Comparison of ENCODE assay signal across 8 cellular contexts in the genomic region with DNA sequence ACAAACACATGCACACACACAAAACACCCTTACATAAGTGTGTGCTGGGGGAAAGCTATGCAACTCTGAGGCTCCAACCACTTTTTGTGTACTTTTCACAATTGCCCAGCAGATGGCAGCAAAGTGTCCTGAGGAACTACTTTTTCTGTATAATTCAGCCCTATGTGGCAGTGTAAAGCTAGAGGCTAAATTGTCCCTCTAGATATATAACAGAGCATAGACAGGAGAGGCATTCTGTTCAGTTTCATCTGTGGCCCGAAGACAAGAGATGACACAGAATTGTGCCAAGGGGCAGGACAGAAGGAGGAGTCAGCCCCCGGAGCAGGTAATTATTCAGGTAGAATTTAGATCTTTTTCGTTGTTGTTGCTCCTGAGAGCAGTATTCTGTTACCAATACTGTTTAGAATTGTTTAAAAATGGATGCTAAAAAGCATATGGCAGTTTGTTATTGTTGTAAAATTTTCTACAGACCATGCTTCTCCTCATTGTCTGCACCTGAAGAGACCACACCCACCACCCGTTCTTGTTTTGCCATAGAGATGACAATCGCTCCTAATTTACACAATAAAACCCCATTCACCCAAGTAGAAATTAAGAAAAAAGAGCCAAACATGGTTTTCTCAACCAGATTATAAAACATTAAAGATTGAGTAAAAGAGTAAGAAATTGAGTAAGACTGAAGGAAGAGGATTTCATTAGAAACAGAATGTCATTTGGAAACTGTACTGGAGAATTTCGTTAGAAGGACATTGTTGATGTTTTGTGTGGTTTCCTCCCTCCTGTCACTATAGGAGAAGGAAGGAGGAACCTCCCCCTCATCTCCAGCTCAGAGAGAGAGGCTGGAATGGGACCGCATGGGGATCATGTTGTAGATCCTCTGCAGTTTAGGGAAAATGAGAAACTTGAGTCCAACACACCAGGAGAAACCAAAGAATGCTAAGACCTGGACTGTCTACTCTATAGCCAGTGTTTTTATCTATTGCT. TPM values are rescaled to one million over a fixed set of nuclear protein-coding genes. Genes with fewer than 3 reads are reported as not detected.
A peak's percentile ranks its signal among the peaks of the same experiment; 100 is the strongest.
DNase-seq lines count a peak whose midpoint lies in the region; ATAC-seq and TF ChIP-seq lines count a peak whose summit lies in the region.

No MANE protein-coding gene starts in this region.

- H3K9me3 ChIP-seq in RWPE2 (ENCODE audit: severe bottlenecking) = no peaks in the 10 kb centered on the region
- H3K9me3 ChIP-seq in gastroesophageal sphincter = peaks cover 0 to 10% (median 0%) of the 10 kb centered on the region in 3 donors
- H3K9me3 ChIP-seq in osteoblast (ENCODE audit: low read depth, low read length) = no peaks in the 10 kb centered on the region
- H3K9me3 ChIP-seq in upper lobe of left lung = peaks cover 0 to 12% (median 3%) of the 10 kb centered on the region in 4 donors

- H3K36me3 ChIP-seq in RWPE2 (ENCODE audit: low read depth) (no peaks in the 10 kb centered on the region), gastroesophageal sphincter (no peaks in the 10 kb centered on the region), osteoblast (ENCODE audit: insufficient read depth, low read length) (no peaks in the 10 kb centered on the region), upper lobe of left lung (no peaks in the 10 kb centered on the region)

- no peaks in the 10 kb centered on the region for H3K4me1 ChIP-seq in RWPE2 (ENCODE audit: insufficient read depth, poor library complexity, severe bottlenecking)
- H3K4me1 ChIP-seq in gastroesophageal sphincter = no peaks in the 10 kb centered on the region
- no peaks in the 10 kb centered on the region for H3K4me1 ChIP-seq in osteoblast (ENCODE audit: insufficient read depth, low read length)
- peaks cover 0 to 10% (median 2%) of the 10 kb centered on the region in 4 donors for H3K4me1 ChIP-seq in upper lobe of left lung

- peak; percentile 78 for DNase-seq in DMS53 treated with DMSO at 0.1 percent for 48 hours (lab: John Stamatoyannopoulos, UW; ENCODE audit: unreplicated experiment)
- peak; percentile 50 for DNase-seq in LHCN-M2 (ENCODE audit: low read depth)
- no peak for DNase-seq in RWPE2 (ENCODE audit: low spot score)
- peak; percentile 20 for DNase-seq in activated T-helper 9 cell treated with anti-CD3 and anti-CD28 coated beads, Interleukin-2, amount 50 U/mL, for 16 hours (ENCODE audit: low read depth)
- DNase-seq in osteoblast (ENCODE audit: insufficient read length, low spot score, missing footprints) = peak; percentile 49
- peak in 1 of 2 donors; percentile 55 for DNase-seq in upper lobe of left lung

- H3K27me3 ChIP-seq in RWPE2 (ENCODE audit: insufficient read depth, poor library complexity, severe bottlenecking) = peaks cover 13% of the 10 kb centered on the region
- peaks cover 25% of the 10 kb centered on the region for H3K27me3 ChIP-seq in gastroesophageal sphincter
- H3K27me3 ChIP-seq in osteoblast (ENCODE audit: insufficient read depth, low read length) = no peaks in the 10 kb centered on the region
- H3K27me3 ChIP-seq in upper lobe of left lung = no peaks in the 10 kb centered on the region

- no peak overlapping the region for H3K4me2 ChIP-seq in osteoblast (ENCODE audit: insufficient read depth, low read length)

- no peak overlapping the region for H3K27ac ChIP-seq in RWPE2 (ENCODE audit: poor library complexity, severe bottlenecking)
- H3K27ac ChIP-seq in gastroesophageal sphincter = peak overlapping the region in 1 of 4 donors; percentile 44
- no peak overlapping the region for H3K27ac ChIP-seq in osteoblast (ENCODE audit: low read depth, low read length)
- peak overlapping the region; percentile 29 to 60 (median 48) for H3K27ac ChIP-seq in upper lobe of left lung

- H4K20me1 ChIP-seq in osteoblast (ENCODE audit: insufficient read depth, low read length) = no peaks in the 10 kb centered on the region

- no peaks in the 10 kb centered on the region for H3K79me2 ChIP-seq in osteoblast (ENCODE audit: insufficient read depth, low read length)

- WGBS in gastroesophageal sphincter (ENCODE audit: low coverage in 1 of 2), 2 donors = 51 to 53% methylated on average over 6 to 7 of the region's 7 CpGs
- 45 to 57% methylated on average over 7 of the region's 7 CpGs for WGBS in upper lobe of left lung, 2 donors

- H3K4me3 ChIP-seq in RWPE2 (ENCODE audit: severe bottlenecking) (no peak overlapping the region), gastroesophageal sphincter (no peak overlapping the region), osteoblast (ENCODE audit: insufficient read depth, low read length) (no peak overlapping the region), upper lobe of left lung (no peak overlapping the region)

- TF ChIP-seq POLR2A in gastroesophageal sphincter (IDR thresholded peaks at IDR 0.05) (no peak), upper lobe of left lung (IDR thresholded peaks at IDR 0.05) (peak in 1 of 4 donors; percentile 33)

- no peak for TF ChIP-seq EP300 in gastroesophageal sphincter (IDR thresholded peaks at IDR 0.05)
- peak in 1 of 4 donors; percentile 17 for TF ChIP-seq EP300 in upper lobe of left lung (IDR thresholded peaks at IDR 0.05)

- peak; percentile 83 for TF ChIP-seq CTCF in RWPE2 (IDR thresholded peaks at IDR 0.05; ENCODE audit: poor library complexity, severe bottlenecking)
- TF ChIP-seq CTCF in gastroesophageal sphincter (IDR thresholded peaks at IDR 0.05) = peak in 3 of 4 experiments; percentile 19 to 70 (median 35)
- peak; percentile 73 for TF ChIP-seq CTCF in osteoblast (IDR thresholded peaks at IDR 0.05; ENCODE audit: extremely low read depth, low read depth, low read length)
- peak; percentile 62 to 83 (median 74) for TF ChIP-seq CTCF in upper lobe of left lung (IDR thresholded peaks at IDR 0.05)

- no peak overlapping the region for H2AFZ ChIP-seq in osteoblast (ENCODE audit: low read length)

- peak; percentile 49 for ATAC-seq in GM21737 (IDR thresholded peaks at IDR 0.05; ENCODE audit: unreplicated experiment)
- ATAC-seq in RWPE2 (ENCODE audit: low read depth) = peak; percentile 50; the same call in 1 of the 3 replicates
- peak; percentile 50 for ATAC-seq in gastroesophageal sphincter
- peak; percentile 75 to 86 for ATAC-seq in upper lobe of left lung (ENCODE audit: low FRiP score in 2 of 2)

RNA-seq across cellular contexts. Expression of a gene that starts 14.5 kb away (rescaled TPM):
- total RNA-seq in LHCN-M2 (2014; rRNA removed) = not detected in 2 replicates
- not detected for polyA plus RNA-seq in LHCN-M2 (2012)
- total RNA-seq in gastroesophageal sphincter = 10 to 100 TPM; 15.0 to 34.2 (median 23.5) TPM
- under 0.01 and 0.36 TPM in 2 replicates for total RNA-seq in osteoblast
- total RNA-seq in upper lobe of left lung = 100 to 1,000 TPM in 5 of 6 donors, 10 to 100 TPM in 1; 90.9 to 216 (median 183) TPM

RNA-seq across cellular contexts. Expression of a gene that starts 32.4 kb away (rescaled TPM):
- total RNA-seq in LHCN-M2 (2014; rRNA removed) (0.11 TPM in 1 of 2 replicates, not detected in the other), gastroesophageal sphincter (1 to 10 TPM; 1.3 to 2.4 (median 1.6) TPM), osteoblast (not detected in 2 replicates), upper lobe of left lung (10 to 100 TPM in 3 of 6 donors, 1 to 10 TPM in 3; 4.0 to 35.6 (median 8.6) TPM)
- not detected for polyA plus RNA-seq in LHCN-M2 (2012)

RNA-seq across cellular contexts. Expression of a gene that starts 36.8 kb away (rescaled TPM):
- total RNA-seq in LHCN-M2 (2014; rRNA removed) (not detected in 2 replicates), gastroesophageal sphincter (not detected), osteoblast (not detected in 2 replicates), upper lobe of left lung (1 to 10 TPM in 1 of 6 donors, not detected in 5; 9.4 TPM)
- polyA plus RNA-seq in LHCN-M2 (2012) = not detected

Comparison
In these comparisons a context has a peak if more than half of its experiments do, and no peak if none do; other contexts are left out.
1. H3K27ac ChIP-seq: peak in upper lobe of left lung (4 of 4); none in RWPE2 (single experiment) and osteoblast (single experiment).
2. RNA of a gene that starts 14.5 kb away (total RNA-seq): 90.9 to 216 TPM in upper lobe of left lung and 15.0 to 34.2 TPM in gastroesophageal sphincter; under 0.01 to 0.36 TPM in osteoblast and not detected in LHCN-M2; every median in the first group is over 10 times any median in the second.
3. Peak in every context shown above with its lines, with median percentiles within 50 percentile points of each other: ATAC-seq and CTCF ChIP-seq.